ENCODE assay signal across 8 cellular contexts in genomic region chr5:180830253-180831138, GRCh38. TPM values are rescaled to one million over a fixed set of nuclear protein-coding genes. Genes with fewer than 3 reads are reported as not detected.
DNase-seq lines count a peak whose midpoint lies in the region; ATAC-seq and TF ChIP-seq lines count a peak whose summit lies in the region.

No MANE protein-coding gene starts in this region.

- H3K27ac Mint-ChIP-seq in GM23338 = no peak overlapping the region

- peaks cover 36% of the 10 kb centered on the region for H3K36me3 Mint-ChIP-seq in GM23338 (ENCODE audit: low read depth)

- peak; percentile 84 for DNase-seq in GM23338 (ENCODE audit: low spot score)
- DNase-seq in MV-4-11 (lab: John Stamatoyannopoulos, UW) = peak; percentile 26
- DNase-seq in activated CD4-positive, alpha-beta T cell treated with anti-CD3 and anti-CD28 coated beads for 4 hours = peak; percentile 67 to 69
- peak; percentile 74 for DNase-seq in colonic mucosa
- peak; percentile 87 for DNase-seq in lower lobe of right lung
- peak; percentile 48 for DNase-seq in stimulated activated CD8-positive, alpha-beta memory T cell treated with anti-CD3 and anti-CD28 coated beads, Interleukin-12 subunit alpha, Interleukin-12 subunit beta, amount 100 ng/mL, for 1 hour (ENCODE audit: low read depth)
- DNase-seq in SKM-1 treated with dmso at 0.1 percent for 144 hours (lab: John Stamatoyannopoulos, UW; ENCODE audit: unreplicated experiment) = no peak

- H3K9me3 Mint-ChIP-seq in GM23338 = peaks cover 39% of the 10 kb centered on the region

- 0 out of 2 replicates have a peak, but pooled peaks cover 7% of the 10 kb centered on the region for H4K20me1 ChIP-seq in GM23338 (replicated peaks; ENCODE audit: insufficient read depth)

- intact Hi-C loops in colonic mucosa (cut with DNase I) = no loop called here
- intact Hi-C loops in lower lobe of right lung (cut with DNase I) = no loop called here

- peaks cover 4% of the 10 kb centered on the region; the same call in 1 of the 2 replicates for H3K36me3 ChIP-seq in GM23338 (ENCODE audit: insufficient read depth)
- H3K36me3 ChIP-seq in colonic mucosa = no peaks in the 10 kb centered on the region
- peaks cover 11% of the 10 kb centered on the region for H3K36me3 ChIP-seq in lower lobe of right lung

- peaks cover 47% of the 10 kb centered on the region for H3K27me3 ChIP-seq in GM23338 (ENCODE audit: insufficient read depth)
- no peaks in the 10 kb centered on the region for H3K27me3 ChIP-seq in colonic mucosa
- H3K27me3 ChIP-seq in lower lobe of right lung (ENCODE audit: low read depth) = no peaks in the 10 kb centered on the region

- peaks cover 12% of the 10 kb centered on the region; the same call in 2 of the 3 replicates for H3K4me1 Mint-ChIP-seq in GM23338

- no peaks in the 10 kb centered on the region for H3K9me2 ChIP-seq in GM23338 (ENCODE audit: insufficient read depth)

- H3K4me2 ChIP-seq in GM23338 = peak overlapping the region; percentile 92

- TF ChIP-seq CTCF in GM23338 (conservative IDR thresholded peaks at IDR 0.05; ENCODE audit: low read depth in 2 of 2) (no peak), colonic mucosa (IDR thresholded peaks at IDR 0.05) (no peak), lower lobe of right lung (IDR thresholded peaks at IDR 0.05) (no peak)

- ATAC-seq in GM23338 = peak; percentile 78
- peak; percentile 83 to 88 for ATAC-seq in lower lobe of right lung

- H3K79me2 ChIP-seq in GM23338 (replicated peaks; ENCODE audit: insufficient read depth) = no peaks in the 10 kb centered on the region

- H2AFZ ChIP-seq in GM23338 = peak overlapping the region; percentile 94

- H3K27me3 Mint-ChIP-seq in GM23338 (ENCODE audit: insufficient read depth, low read depth, poor library complexity) = peaks cover 44% of the 10 kb centered on the region

- H3K4me3 ChIP-seq in GM08714 (ENCODE audit: low read length) (peak overlapping the region; percentile 59; the same call in 1 of the 2 replicates), GM23338 (peak overlapping the region; percentile 89), colonic mucosa (peak overlapping the region; percentile 81), lower lobe of right lung (peak overlapping the region; percentile 91)

- H3K4me1 ChIP-seq in GM23338 (ENCODE audit: insufficient read depth) = peaks cover 8% of the 10 kb centered on the region; the same call in 1 of the 2 replicates
- no peaks in the 10 kb centered on the region for H3K4me1 ChIP-seq in colonic mucosa
- H3K4me1 ChIP-seq in lower lobe of right lung = peaks cover 48% of the 10 kb centered on the region

- H3K9me3 ChIP-seq in colonic mucosa (no peaks in the 10 kb centered on the region), lower lobe of right lung (no peaks in the 10 kb centered on the region)

- H3K27ac ChIP-seq in GM23338 (ENCODE audit: low read depth) = no peak overlapping the region
- H3K27ac ChIP-seq in colonic mucosa = peak overlapping the region; percentile 98
- peak overlapping the region; percentile 98 for H3K27ac ChIP-seq in lower lobe of right lung

- 0 out of 2 replicates have a peak, but pooled peaks cover 7% of the 10 kb centered on the region for H3F3A ChIP-seq in GM23338 (replicated peaks; ENCODE audit: low read depth)

- H3K4me3 Mint-ChIP-seq in GM23338 = peak overlapping the region; percentile 88

- H3K9ac ChIP-seq in colonic mucosa (ENCODE audit: low read depth in 2 of 2, low read length in 2 of 2) = peak overlapping the region; percentile 93 to 99

TF ChIP-seq in GM23338, 12 proteins besides CTCF, POLR2A, EP300 and RAD21:
- TF ChIP-seq NANOG (IDR thresholded peaks at IDR 0.05; ENCODE audit: borderline replicate concordance) (no peak), STAT1 (IDR thresholded peaks at IDR 0.05; ENCODE audit: unreplicated experiment) (no peak), POLR2AphosphoS5 (IDR thresholded peaks at IDR 0.05; ENCODE audit: low read depth) (peak; percentile 42; the same call in 1 of the 2 replicates), ZNF114 (CRISPR knock-in tag; IDR thresholded peaks at IDR 0.05) (no peak), JUNB (IDR thresholded peaks at IDR 0.05; ENCODE audit: unreplicated experiment) (no peak), ZNF331 (CRISPR knock-in tag; IDR thresholded peaks at IDR 0.05; ENCODE audit: low read depth) (no peak), ETS1 (IDR thresholded peaks at IDR 0.05) (peak; percentile 41; the same call in 1 of the 2 replicates), REST (IDR thresholded peaks at IDR 0.05; ENCODE audit: unreplicated experiment) (no peak)

RNA-seq across cellular contexts. Expression of gene MGAT1, which starts 27.9 kb away (rescaled TPM):
- total RNA-seq in GM23338 (2014; rRNA removed; shearing (Covaris generic)) = 81.4 and 97.5 TPM in 2 replicates
- 23.6 and 23.7 TPM in 2 replicates for polyA plus RNA-seq in GM23338 (2016; fragmentation: Nextera tagmentation; extraction: Ambion mirVana)
- total RNA-seq in colonic mucosa (100 to 1,000 TPM; 101 to 115 TPM), lower lobe of right lung (241 TPM)

RNA-seq across cellular contexts. Expression of gene ZFP62, which starts 30.6 kb away (rescaled TPM):
- 29.6 and 32.9 TPM in 2 replicates for total RNA-seq in GM23338 (2014; rRNA removed; shearing (Covaris generic))
- 33.2 and 33.7 TPM in 2 replicates for polyA plus RNA-seq in GM23338 (2016; fragmentation: Nextera tagmentation; extraction: Ambion mirVana)
- 10 to 100 TPM; 34.3 to 38.7 TPM for total RNA-seq in colonic mucosa
- total RNA-seq in lower lobe of right lung = 28.3 TPM
